8 cellular contexts compared by ENCODE assay signal in genomic region chr11:6234314-6235031, GRCh38.
DNase-seq lines count a peak whose midpoint lies in the region; ATAC-seq and TF ChIP-seq lines count a peak whose summit lies in the region.

Gene FHIP1B, minus strand, starts transcription at chr11:6234636. Its CDS starts 10,120 bp downstream, at chr11:6224516.

- DNase-seq in AG09309 (ENCODE audit: low read depth): peak; percentile 99
- peak; percentile 99 for DNase-seq in NCI-H446 treated with DMSO at 0.1 percent for 48 hours (lab: John Stamatoyannopoulos, UW)
- peak; percentile 99 for DNase-seq in activated CD4-positive, CD25-positive, alpha-beta regulatory T cell treated with anti-CD3 and anti-CD28 coated beads, Interleukin-2, amount 50 U/mL, for 72 hours
- DNase-seq in cerebellar nuclear complex (lab: John Stamatoyannopoulos, UW): peak; percentile 100
- DNase-seq in islet precursor cell: peak; percentile 100
- DNase-seq in stimulated activated CD4-positive, alpha-beta T cell treated with anti-CD3 and anti-CD28 coated beads, Interleukin-15, amount 100 ng/mL, for 1 hour (ENCODE audit: low read depth in 1 of 2, low spot score in 1 of 2): peak; percentile 95 to 98

- H3K4me3 ChIP-seq in AG09309 (ENCODE audit: control insufficient read depth, low read depth, low read length): peak within 1 kb of the TSS; percentile 100

- no peak for TF ChIP-seq CTCF in AG09309 (IDR thresholded peaks at IDR 0.05; ENCODE audit: control insufficient read depth, insufficient read depth, low read depth, low read length, missing control alignments)

- ATAC-seq in GM19035 (IDR thresholded peaks at IDR 0.05; ENCODE audit: unreplicated experiment) (peak; percentile 94), HG03354 (IDR thresholded peaks at IDR 0.05; ENCODE audit: poor library complexity, severe bottlenecking, unreplicated experiment) (peak; percentile 95)

Comparison
In these comparisons a context has a peak if more than half of its experiments do, and no peak if none do; other contexts are left out.
1. Peak in every context shown above with its lines: DNase-seq, ATAC-seq and H3K4me3 ChIP-seq.